In genomic region chrX:107849747-107850478, GRCh38 we compare ENCODE assay signal across 1 cellular context.
A peak's percentile ranks its signal among the peaks of the same experiment; 100 is the strongest.
TF ChIP-seq lines count a peak whose summit lies in the region.

No MANE protein-coding gene starts in this region.

TF ChIP-seq in H1, 55 proteins besides CTCF, POLR2A, EP300 and RAD21:
- TF ChIP-seq YY1 (IDR thresholded peaks at IDR 0.05; ENCODE audit: low read depth, low read length) (peak; percentile 66; the same call in 1 of the 2 replicates), SIRT6 (IDR thresholded peaks at IDR 0.05; ENCODE audit: low read length) (no peak)
